In the genomic region with DNA sequence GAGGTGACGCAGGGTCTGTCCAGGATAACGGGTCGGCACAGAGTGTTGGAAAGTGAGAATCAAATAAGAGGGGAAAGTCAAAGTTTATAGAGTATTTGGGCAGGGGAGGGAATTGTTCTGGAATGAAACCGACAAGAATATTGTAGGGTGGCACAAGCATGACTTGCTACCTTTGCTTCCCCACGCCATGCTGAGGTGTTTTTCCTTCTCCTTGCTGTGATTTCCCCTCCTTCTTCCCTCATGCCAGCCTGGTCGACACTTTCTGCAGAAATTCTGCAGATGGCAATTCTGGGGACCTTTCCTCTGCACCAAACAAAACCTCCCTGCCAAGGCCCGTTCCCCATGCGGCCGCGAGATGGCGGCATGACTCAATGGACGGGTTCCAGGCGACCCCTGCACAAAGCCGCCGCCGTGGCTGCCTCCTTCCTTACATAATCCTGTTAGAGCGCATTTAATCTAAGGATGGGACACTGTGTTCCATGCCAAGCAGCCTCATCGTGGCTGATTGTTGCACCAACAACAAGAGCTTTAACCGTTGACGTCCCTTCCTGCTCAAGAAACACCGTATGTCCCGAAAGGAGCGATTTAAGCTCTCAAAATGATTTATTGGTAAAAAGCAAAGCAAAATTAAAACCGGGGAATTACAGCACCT, we compare ENCODE assay signal across 8 cellular contexts. TPM values are rescaled to one million over a fixed set of nuclear protein-coding genes. Genes with fewer than 3 reads are reported as not detected.
DNase-seq lines count a peak whose midpoint lies in the region; ATAC-seq and TF ChIP-seq lines count a peak whose summit lies in the region.

MRO (minus strand) TSS at position 290 of the 652 bp plus-strand sequence. CDS start 10,616 bp downstream, outside the sequence.

- peak; percentile 79 for TF ChIP-seq CTCF in Panc1 (IDR thresholded peaks at IDR 0.05)
- TF ChIP-seq CTCF in fibroblast of mammary gland (conservative IDR thresholded peaks at IDR 0.05; ENCODE audit: control insufficient read depth, insufficient read depth, low read depth, low read length) = peak; percentile 97

- no peaks in the 10 kb centered on the region for H3K9me3 ChIP-seq in Karpas-422 (ENCODE audit: low read length)
- no peaks in the 10 kb centered on the region for H3K9me3 ChIP-seq in Panc1 (ENCODE audit: control insufficient read depth, insufficient read depth, low read depth, low read length)
- H3K9me3 ChIP-seq in naive thymus-derived CD4-positive, alpha-beta T cell (ENCODE audit: control insufficient read depth in 2 of 3, low read length in 3 of 3) = no peaks in the 10 kb centered on the region

- H3K9me3 Mint-ChIP-seq in naive thymus-derived CD4-positive, alpha-beta T cell = no peaks in the 10 kb centered on the region
- H3K9me3 Mint-ChIP-seq in stimulated activated effector memory CD8-positive, alpha-beta T cell treated with anti-CD3 and anti-CD28 coated beads, Interleukin-12 subunit alpha, Interleukin-12 subunit beta, amount 100 ng/mL, for 72 hours = no peaks in the 10 kb centered on the region

- in situ Hi-C loops in Panc1 (cut with HindIII; ENCODE audit: low pct_unique_long_range_greater_than_20kb, low sequenced_read_pairs) = no loop called here

- peak within 1 kb of the TSS; percentile 60 for H3K9ac ChIP-seq in Karpas-422 (ENCODE audit: low read length)

- CTCF ChIA-PET in Panc1 (lab: Charles Lee) = no interaction called here
- CTCF ChIA-PET in naive thymus-derived CD4-positive, alpha-beta T cell (lab: Charles Lee) = interaction anchor here (0.6 to 1.7 kb wide), 14 partner anchors 14 to 336 kb away, joined by 3 to 17 read pairs (median 4); partner anchors contain the start of gene ME2

- DNase-seq in DMS79 treated with DMSO at 0.1 percent for 48 hours (lab: John Stamatoyannopoulos, UW) (peak; percentile 86), Karpas-422 (peak; percentile 92), Panc1 (ENCODE audit: low read depth, low spot score) (peak; percentile 41), fibroblast of mammary gland (ENCODE audit: low read depth) (peak; percentile 79)
- DNase-seq in activated T-cell treated with anti-CD3 and anti-CD28 coated beads, Interleukin-2, amount 50 U/mL, for 48 hours = peak; percentile 84 to 87
- peak; percentile 63 to 82 (median 76) for DNase-seq in naive thymus-derived CD4-positive, alpha-beta T cell
- peak; percentile 71 to 86 for DNase-seq in stimulated activated effector memory CD8-positive, alpha-beta T cell treated with anti-CD3 and anti-CD28 coated beads, Interleukin-12 subunit alpha, Interleukin-12 subunit beta, amount 100 ng/mL, for 72 hours (ENCODE audit: low spot score in 2 of 2)

- POLR2A ChIA-PET in Panc1 (lab: Charles Lee) = no interaction called here
- POLR2A ChIA-PET in naive thymus-derived CD4-positive, alpha-beta T cell (lab: Charles Lee) = interaction anchor here (0.6 to 2.0 kb wide), 3 partner anchors 28 to 80 kb away, joined by 5 to 7 read pairs (median 6); partner anchors contain the start of gene ME2

- H3K79me2 ChIP-seq in Karpas-422 (ENCODE audit: low read length) = no peaks in the 10 kb centered on the region

- H3K27me3 Mint-ChIP-seq in naive thymus-derived CD4-positive, alpha-beta T cell = peaks cover 7 to 21% (median 14%) of the 10 kb centered on the region in 5 donors

- no peak within 1 kb of the TSS for H3K4me3 Mint-ChIP-seq in naive thymus-derived CD4-positive, alpha-beta T cell
- H3K4me3 Mint-ChIP-seq in stimulated activated effector memory CD8-positive, alpha-beta T cell treated with anti-CD3 and anti-CD28 coated beads, Interleukin-12 subunit alpha, Interleukin-12 subunit beta, amount 100 ng/mL, for 72 hours = no peak within 1 kb of the TSS

- peak within 1 kb of the TSS in 1 of 9 donors; percentile 12 for H3K27ac Mint-ChIP-seq in naive thymus-derived CD4-positive, alpha-beta T cell
- H3K27ac Mint-ChIP-seq in stimulated activated effector memory CD8-positive, alpha-beta T cell treated with anti-CD3 and anti-CD28 coated beads, Interleukin-12 subunit alpha, Interleukin-12 subunit beta, amount 100 ng/mL, for 72 hours = no peak within 1 kb of the TSS

- H4K20me1 ChIP-seq in Karpas-422 (ENCODE audit: insufficient read depth, low read depth, low read length) = no peaks in the 10 kb centered on the region

- no peaks in the 10 kb centered on the region for H3K27me3 ChIP-seq in Karpas-422 (ENCODE audit: low read length)
- no peaks in the 10 kb centered on the region for H3K27me3 ChIP-seq in Panc1 (ENCODE audit: control insufficient read depth, insufficient read depth, low read length)
- H3K27me3 ChIP-seq in naive thymus-derived CD4-positive, alpha-beta T cell (ENCODE audit: control insufficient read depth in 2 of 2, insufficient read depth in 2 of 2, low read length in 2 of 2) = no peaks in the 10 kb centered on the region

- H3K27ac ChIP-seq in Karpas-422 (ENCODE audit: low read length) (peak within 1 kb of the TSS; percentile 57), Panc1 (ENCODE audit: low read length) (no peak within 1 kb of the TSS)
- no peak within 1 kb of the TSS for H3K27ac ChIP-seq in naive thymus-derived CD4-positive, alpha-beta T cell (ENCODE audit: low read depth, low read length)

- peak within 1 kb of the TSS; percentile 83 for H3K4me2 ChIP-seq in Karpas-422 (ENCODE audit: low read depth, low read length, poor library complexity, severe bottlenecking)

- H3K4me3 ChIP-seq in Karpas-422 (ENCODE audit: low read length) (peak within 1 kb of the TSS; percentile 62), Panc1 (ENCODE audit: low read depth in 2 of 2, low read length in 2 of 2) (peak within 1 kb of the TSS; percentile 27 to 51), fibroblast of mammary gland (ENCODE audit: control insufficient read depth, low read depth, low read length) (peak within 1 kb of the TSS; percentile 37)
- H3K4me3 ChIP-seq in naive thymus-derived CD4-positive, alpha-beta T cell (ENCODE audit: low read length) = peak within 1 kb of the TSS; percentile 49

- peaks cover 0 to 3% (median 0%) of the 10 kb centered on the region in 7 donors for H3K4me1 Mint-ChIP-seq in naive thymus-derived CD4-positive, alpha-beta T cell
- no peaks in the 10 kb centered on the region for H3K4me1 Mint-ChIP-seq in stimulated activated effector memory CD8-positive, alpha-beta T cell treated with anti-CD3 and anti-CD28 coated beads, Interleukin-12 subunit alpha, Interleukin-12 subunit beta, amount 100 ng/mL, for 72 hours

- H3K4me1 ChIP-seq in Karpas-422 (ENCODE audit: low read length) (peaks cover 54% of the 10 kb centered on the region), Panc1 (ENCODE audit: control insufficient read depth, insufficient read depth, low read length) (no peaks in the 10 kb centered on the region)
- peaks cover 0 to 5% of the 10 kb centered on the region in 2 donors for H3K4me1 ChIP-seq in naive thymus-derived CD4-positive, alpha-beta T cell (ENCODE audit: control insufficient read depth in 2 of 2, insufficient read depth in 2 of 2, low read length in 2 of 2)

- H3K9me2 ChIP-seq in Karpas-422 (replicated peaks; ENCODE audit: insufficient read depth, low read length) = no peaks in the 10 kb centered on the region

- H3K36me3 ChIP-seq in Karpas-422 (ENCODE audit: insufficient read depth, low read length) = no peaks in the 10 kb centered on the region
- H3K36me3 ChIP-seq in Panc1 (ENCODE audit: control insufficient read depth, insufficient read depth, low read length) = no peaks in the 10 kb centered on the region
- no peaks in the 10 kb centered on the region for H3K36me3 ChIP-seq in naive thymus-derived CD4-positive, alpha-beta T cell (ENCODE audit: control insufficient read depth in 2 of 3, insufficient read depth in 3 of 3, low read length in 3 of 3)

- peak within 1 kb of the TSS; percentile 95 for H2AFZ ChIP-seq in Karpas-422 (ENCODE audit: low read length)

- intact Hi-C loops in Panc1 (cut with micrococcal nuclease; ENCODE audit: unreplicated experiment) = loop anchor here (2.0 kb wide), 2 partner anchors 47 to 231 kb away; no protein-coding TSS in a partner anchor
- intact Hi-C loops in naive thymus-derived CD4-positive, alpha-beta T cell (cut with micrococcal nuclease) = loop anchor here (1.0 to 5.0 kb wide), 13 partner anchors 47 to 901 kb away; partner anchors contain the start of genes ELAC1 (in 2 of the 2), MEX3C (in 2 of the 2), ME2 (in 1 of the 2) and SMAD4 (in 1 of the 2)

- no TSS peak for BruUV-seq in Panc1 (replicated peaks; lab: Mats Ljungman, UMichigan)

- no peaks in the 10 kb centered on the region for H3K36me3 Mint-ChIP-seq in naive thymus-derived CD4-positive, alpha-beta T cell
- no peaks in the 10 kb centered on the region for H3K36me3 Mint-ChIP-seq in stimulated activated effector memory CD8-positive, alpha-beta T cell treated with anti-CD3 and anti-CD28 coated beads, Interleukin-12 subunit alpha, Interleukin-12 subunit beta, amount 100 ng/mL, for 72 hours

- ATAC-seq in GM21825 (IDR thresholded peaks at IDR 0.05; ENCODE audit: unreplicated experiment) (peak; percentile 96), Panc1 (peak; percentile 97)
- ATAC-seq in naive thymus-derived CD4-positive, alpha-beta T cell = peak; percentile 98
- peak; percentile 98 for ATAC-seq in stimulated activated effector memory CD8-positive, alpha-beta T cell treated with anti-CD3 and anti-CD28 coated beads, Interleukin-12 subunit alpha, Interleukin-12 subunit beta, amount 100 ng/mL, for 72 hours

RNA-seq across cellular contexts. Expression of gene MRO, which starts in this region (rescaled TPM):
- 3.2 and 4.9 TPM in 2 replicates for total RNA-seq in Karpas-422 (2014; rRNA removed; shearing (Covaris generic); ENCODE audit: low replicate concordance)
- not detected for total RNA-seq in Panc1 (2021; ENCODE audit: unreplicated experiment)
- polyA plus RNA-seq in Panc1 (2012; ENCODE audit: insufficient read length) = not detected
- not detected for total RNA-seq in naive thymus-derived CD4-positive, alpha-beta T cell
- not detected for polyA plus RNA-seq in naive thymus-derived CD4-positive, alpha-beta T cell

Comparison
In these comparisons a context has a peak if more than half of its experiments do, and no peak if none do; other contexts are left out.
1. Peak in DNase-seq, ATAC-seq and H3K4me3 ChIP-seq in Panc1; RNA of the gene not detected or under 1 TPM.
2. Peak in DNase-seq, ATAC-seq and H3K4me3 ChIP-seq in naive thymus-derived CD4-positive, alpha-beta T cell; RNA of the gene not detected or under 1 TPM.
3. DNase-seq: peak in every context shown above with its lines; median percentile 92 in Karpas-422; 86 in DMS79 treated with DMSO at 0.1 percent for 48 hours; 86 in activated T-cell treated with anti-CD3 and anti-CD28 coated beads, Interleukin-2, amount 50 U/mL, for 48 hours; 79 in fibroblast of mammary gland; 78 in stimulated activated effector memory CD8-positive, alpha-beta T cell treated with anti-CD3 and anti-CD28 coated beads, Interleukin-12 subunit alpha, Interleukin-12 subunit beta, amount 100 ng/mL, for 72 hours; 76 in naive thymus-derived CD4-positive, alpha-beta T cell; 41 in Panc1.